Comparison of ENCODE assay signal across 11 cellular contexts in the genomic region with DNA sequence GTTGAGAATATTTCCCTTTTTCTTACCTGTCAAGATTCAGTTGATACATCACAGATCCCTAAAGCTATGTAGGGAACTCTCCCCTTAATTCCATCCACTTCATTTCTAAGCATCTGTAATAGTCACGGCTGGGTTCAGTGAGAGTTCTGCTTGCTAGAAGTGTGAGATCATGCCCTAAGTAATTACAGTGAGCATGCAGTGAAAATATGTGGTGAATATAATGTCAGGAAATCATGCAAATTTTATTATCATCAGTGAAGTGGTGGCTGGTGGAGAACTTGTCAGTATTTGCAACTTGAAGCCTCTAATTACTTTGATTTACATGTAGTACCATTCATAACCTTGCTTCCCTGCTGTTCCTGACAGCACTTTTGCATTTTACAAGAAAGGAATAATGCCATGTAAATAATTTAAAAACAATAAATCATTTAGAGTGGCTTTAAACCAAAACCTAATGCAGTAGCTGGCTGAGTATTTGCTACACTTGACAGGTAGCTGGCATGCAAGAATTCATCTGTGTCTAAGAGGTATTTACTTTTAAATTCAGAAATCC. TPM values are rescaled to one million over a fixed set of nuclear protein-coding genes. Genes with fewer than 3 reads are reported as not detected.
DNase-seq lines count a peak whose midpoint lies in the region; ATAC-seq, FAIRE-seq and TF ChIP-seq lines count a peak whose summit lies in the region.
"Had no signal": no experiment of that assay in that cellular context is flagged by ENCODE, and none has a peak within 500 bp of the region (broad histone marks: within the 10 kb centered on the region; RNA-seq: fewer than 3 reads in every experiment).

No MANE protein-coding gene starts in this region.

- BruUV-seq in IMR-90 (replicated peaks; lab: Mats Ljungman, UMichigan): no TSS peak

- DNase-seq in AG04449 (ENCODE audit: low read depth, low spot score): peak; percentile 52
- DNase-seq in IMR-90: peak; percentile 41
- peak; percentile 86 for DNase-seq in NCI-H774 (lab: John Stamatoyannopoulos, UW)
- peak; percentile 49 to 60 for DNase-seq in foreskin keratinocyte
- DNase-seq in posterior cingulate gyrus: no peak
- DNase-seq in globus pallidus (ENCODE audit: low spot score): no peak
- DNase-seq in HTR-8/SVneo (ENCODE audit: insufficient read length, low spot score): no peak
- DNase-seq: hippocampal formation, Right ventricle myocardium superior had no signal

- peak overlapping the region; percentile 36 to 45 for H4K8ac ChIP-seq in IMR-90 (ENCODE audit: low read depth in 2 of 2, low read length in 2 of 2)

- H3K4me3 ChIP-seq in AG04449 (ENCODE audit: low read depth, low read length): no peak overlapping the region
- H3K4me3 ChIP-seq in IMR-90 (ENCODE audit: insufficient read depth, low read depth, low read length): no peak overlapping the region

- H2BK15ac ChIP-seq in IMR-90 (ENCODE audit: low read depth, low read length): peak overlapping the region; percentile 68; the same call in 2 of the 3 replicates

- no peak overlapping the region for H2AK9ac ChIP-seq in IMR-90 (replicated peaks; ENCODE audit: low read depth, low read length, poor library complexity)

- peaks cover 3 to 36% of the 10 kb centered on the region in 2 experiments; a peak in 3 of 4 replicates for H3K79me1 ChIP-seq in IMR-90 (ENCODE audit: low read depth in 1 of 2, low read length in 2 of 2)

- peak overlapping the region; percentile 7; the same call in 1 of the 2 replicates for H3K18ac ChIP-seq in IMR-90 (ENCODE audit: low read depth, low read length)

- no CpG with 5 or more reads among the region's 1 CpG for WGBS in IMR-90 (ENCODE audit: extremely low coverage in 2 of 2, insufficient read length in 1 of 2), 2 experiments

- H3K27ac ChIP-seq in IMR-90 (ENCODE audit: insufficient read depth, low read length) (no peak overlapping the region), foreskin keratinocyte (no peak overlapping the region)
- H3K27ac ChIP-seq: C4-2B had no signal

- H3K56ac ChIP-seq in IMR-90 (ENCODE audit: extremely low read depth, insufficient read depth, low read length): peak overlapping the region; percentile 43; the same call in 1 of the 2 replicates

- H3K4me1 ChIP-seq in IMR-90 (ENCODE audit: control insufficient read depth, insufficient read depth, low read length) (peaks cover 14% of the 10 kb centered on the region), foreskin keratinocyte (peaks cover 48% of the 10 kb centered on the region)

- peak overlapping the region; percentile 77; the same call in 1 of the 2 replicates for H3K23ac ChIP-seq in IMR-90 (ENCODE audit: low read depth, low read length)

- no peak overlapping the region for H2AFZ ChIP-seq in IMR-90 (replicated peaks; ENCODE audit: low read length, poor library complexity)

- no peaks in the 10 kb centered on the region; the same call in 1 of the 2 replicates for H3K36me3 ChIP-seq in IMR-90 (ENCODE audit: control insufficient read depth, insufficient read depth, low read length)

- peak overlapping the region; percentile 76; the same call in 1 of the 2 replicates for H2BK20ac ChIP-seq in IMR-90 (ENCODE audit: low read depth, low read length)

- POLR2A ChIA-PET in AG04449 (lab: Yijun Ruan, JAX): interaction anchor here (1.1 to 2.0 kb wide), 2 partner anchors 28 to 71 kb away, joined by 3 to 4 read pairs; a partner anchor contains a TSS
- POLR2A ChIA-PET in IMR-90 (lab: Charles Lee; ENCODE audit: unreplicated experiment): interaction anchor here (0.7 kb wide), 1 partner anchor 291 kb away, joined by 3 read pairs; no protein-coding TSS in a partner anchor

- H3K4me2 ChIP-seq in IMR-90 (ENCODE audit: low read depth, low read length): peak overlapping the region; percentile 81; the same call in 1 of the 2 replicates

- CTCF ChIA-PET in AG04449 (lab: Yijun Ruan, JAX): interaction anchor here (0.9 to 1.9 kb wide), 6 partner anchors 9 to 93 kb away, joined by 3 to 12 read pairs (median 4); no protein-coding TSS in a partner anchor
- CTCF ChIA-PET in IMR-90 (lab: Yijun Ruan, JAX): interaction anchor here (1.0 to 1.5 kb wide), 4 partner anchors 11 to 28 kb away, joined by 3 to 4 read pairs (median 3); no protein-coding TSS in a partner anchor

- no peak overlapping the region for H3K9ac ChIP-seq in IMR-90 (ENCODE audit: low read depth, low read length)

- H2AK5ac ChIP-seq in IMR-90 (ENCODE audit: low read depth, low read length): 0 out of 2 replicates have a peak overlapping the region, but pooled peaks have one; percentile 20

- no peak for ATAC-seq in IMR-90 (ENCODE audit: low read depth)
- ATAC-seq in foreskin keratinocyte: peak; percentile 17
- ATAC-seq in HG03571 (IDR thresholded peaks at IDR 0.05; ENCODE audit: unreplicated experiment): no peak

- FAIRE-seq in HTR-8/SVneo (lab: Jason Lieb, UNC): no peak

- no peak for TF ChIP-seq POLR2A in IMR-90 (IDR thresholded peaks at IDR 0.05; ENCODE audit: low read depth, low read length)

- in situ Hi-C loops in IMR-90 (cut with MboI; ENCODE audit: low sequenced_read_pairs): no loop called here

- TF ChIP-seq RAD21 in IMR-90 (IDR thresholded peaks at IDR 0.05; ENCODE audit: low read length): no peak

- H3K14ac ChIP-seq in IMR-90 (replicated peaks; ENCODE audit: low read depth, low read length): peak overlapping the region; percentile 72

- H3K27me3 ChIP-seq in IMR-90 (ENCODE audit: control insufficient read depth, insufficient read depth, low read length) (no peaks in the 10 kb centered on the region), foreskin keratinocyte (no peaks in the 10 kb centered on the region)

- dilution Hi-C loops in IMR-90 (cut with HindIII; ENCODE audit: low sequenced_read_pairs, unreplicated experiment): no loop called here

- no peak for TF ChIP-seq CTCF in AG04449 (IDR thresholded peaks at IDR 0.05; ENCODE audit: insufficient read depth, low read length, missing control alignments)
- no peak for TF ChIP-seq CTCF in IMR-90 (conservative IDR thresholded peaks at IDR 0.05; ENCODE audit: low read depth, low read length)
- TF ChIP-seq CTCF in foreskin keratinocyte (conservative IDR thresholded peaks at IDR 0.05): no peak

- H4K20me1 ChIP-seq in IMR-90 (ENCODE audit: insufficient read depth, low read length): no peaks in the 10 kb centered on the region

- intact Hi-C loops in IMR-90 (cut with micrococcal nuclease) (loop anchor here (5.0 kb wide), 1 partner anchor 70 kb away; no protein-coding TSS in a partner anchor), posterior cingulate gyrus (cut with DNase I) (no loop called here)

- H3K9me3 ChIP-seq in IMR-90 (ENCODE audit: control insufficient read depth, insufficient read depth, low read length): no peaks in the 10 kb centered on the region

- H3K9me1 ChIP-seq in IMR-90 (ENCODE audit: insufficient read depth, low read length): peaks cover 3% of the 10 kb centered on the region; the same call in 1 of the 2 replicates

- H2BK5ac ChIP-seq in IMR-90 (ENCODE audit: low read depth, low read length, poor library complexity, severe bottlenecking): peak overlapping the region; percentile 98

- H4K91ac ChIP-seq in IMR-90 (ENCODE audit: insufficient read depth, low read depth, low read length): peak overlapping the region; percentile 34; the same call in 1 of the 2 replicates

- H4K5ac ChIP-seq in IMR-90 (ENCODE audit: low read depth, low read length): no peak overlapping the region

- peak overlapping the region; percentile 97 for H2BK120ac ChIP-seq in IMR-90 (ENCODE audit: low read depth, low read length)

- peak overlapping the region; percentile 54; the same call in 1 of the 2 replicates for H3K4ac ChIP-seq in IMR-90 (ENCODE audit: low read depth, low read length)

TF ChIP-seq in IMR-90, 13 proteins besides CTCF, POLR2A, EP300 and RAD21 (continues in another document):
- TF ChIP-seq, protein P1, sequence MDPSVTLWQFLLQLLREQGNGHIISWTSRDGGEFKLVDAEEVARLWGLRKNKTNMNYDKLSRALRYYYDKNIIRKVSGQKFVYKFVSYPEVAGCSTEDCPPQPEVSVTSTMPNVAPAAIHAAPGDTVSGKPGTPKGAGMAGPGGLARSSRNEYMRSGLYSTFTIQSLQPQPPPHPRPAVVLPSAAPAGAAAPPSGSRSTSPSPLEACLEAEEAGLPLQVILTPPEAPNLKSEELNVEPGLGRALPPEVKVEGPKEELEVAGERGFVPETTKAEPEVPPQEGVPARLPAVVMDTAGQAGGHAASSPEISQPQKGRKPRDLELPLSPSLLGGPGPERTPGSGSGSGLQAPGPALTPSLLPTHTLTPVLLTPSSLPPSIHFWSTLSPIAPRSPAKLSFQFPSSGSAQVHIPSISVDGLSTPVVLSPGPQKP (IDR thresholded peaks at IDR 0.05; ENCODE audit: borderline replicate concordance, low read depth, low read length): no peak
- TF ChIP-seq FOS (IDR thresholded peaks at IDR 0.05; ENCODE audit: low read depth, low read length) (no peak), SMC3 (IDR thresholded peaks at IDR 0.05; ENCODE audit: low read depth, low read length) (no peak), CHD1 (IDR thresholded peaks at IDR 0.05; ENCODE audit: low read depth, low read length) (no peak), BHLHE40 (IDR thresholded peaks at IDR 0.05; ENCODE audit: low read depth, low read length) (no peak), MAZ (IDR thresholded peaks at IDR 0.05; ENCODE audit: borderline replicate concordance, low read depth, low read length) (no peak), CEBPB (IDR thresholded peaks at IDR 0.05; ENCODE audit: low read depth, low read length) (no peak), RFX5 (IDR thresholded peaks at IDR 0.05; ENCODE audit: low read depth, low read length) (no peak), RCOR1 (IDR thresholded peaks at IDR 0.05; ENCODE audit: insufficient replicate concordance, low read length) (no peak)
- TF ChIP-seq, protein P2, sequence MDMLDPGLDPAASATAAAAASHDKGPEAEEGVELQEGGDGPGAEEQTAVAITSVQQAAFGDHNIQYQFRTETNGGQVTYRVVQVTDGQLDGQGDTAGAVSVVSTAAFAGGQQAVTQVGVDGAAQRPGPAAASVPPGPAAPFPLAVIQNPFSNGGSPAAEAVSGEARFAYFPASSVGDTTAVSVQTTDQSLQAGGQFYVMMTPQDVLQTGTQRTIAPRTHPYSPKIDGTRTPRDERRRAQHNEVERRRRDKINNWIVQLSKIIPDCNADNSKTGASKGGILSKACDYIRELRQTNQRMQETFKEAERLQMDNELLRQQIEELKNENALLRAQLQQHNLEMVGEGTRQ (IDR thresholded peaks at IDR 0.05; ENCODE audit: low read depth, low read length): no peak

RNA-seq across cellular contexts. Expression of a gene that starts 28.3 kb away (rescaled TPM):
- total RNA-seq in IMR-90 (2012; rRNA removed): 1.1 and 1.9 TPM in 2 replicates
- polyA plus RNA-seq in IMR-90 (2012; rRNA removed): 0.76 and 1.0 TPM in 2 replicates
- 0.04 and 0.22 TPM in 2 replicates for polyA plus RNA-seq in IMR-90 (2012; cell fraction: cytosol; rRNA removed)
- 0.61 and 3.8 TPM in 2 replicates for polyA plus RNA-seq in IMR-90 (2012; cell fraction: nucleus; rRNA removed; ENCODE audit: low replicate concordance)
- not detected in 2 replicates for total RNA-seq in foreskin keratinocyte
- not detected in 2 replicates for polyA plus RNA-seq in foreskin keratinocyte
- total RNA-seq: Right ventricle myocardium superior had no signal

RNA-seq across cellular contexts. Expression of a gene that starts 40.8 kb away (rescaled TPM):
- total RNA-seq in IMR-90 (2012; rRNA removed) (18.6 and 35.8 TPM in 2 replicates), foreskin keratinocyte (4.2 and 5.8 TPM in 2 replicates)
- polyA plus RNA-seq in IMR-90 (2012; rRNA removed) (42.1 and 77.7 TPM in 2 replicates), foreskin keratinocyte (2.7 TPM in 2 replicates)
- polyA plus RNA-seq in IMR-90 (2012; cell fraction: cytosol; rRNA removed): 11.3 and 17.6 TPM in 2 replicates
- 10.5 and 16.3 TPM in 2 replicates for polyA plus RNA-seq in IMR-90 (2012; cell fraction: nucleus; rRNA removed; ENCODE audit: low replicate concordance)

Comparison
In these comparisons a context has a peak if more than half of its experiments do, and no peak if none do; other contexts are left out.
1. DNase-seq: peak in AG04449 (single experiment), IMR-90 (single experiment), NCI-H774 (single experiment) and foreskin keratinocyte (2 of 2); none in posterior cingulate gyrus (0 of 10), globus pallidus (single experiment) and HTR-8/SVneo (single experiment).